Comparison of ENCODE assay signal across 12 cellular contexts in genomic region chr1:67332653-67333529, GRCh38. TPM values are rescaled to one million over a fixed set of nuclear protein-coding genes. Genes with fewer than 3 reads are reported as not detected.
DNase-seq lines count a peak whose midpoint lies in the region; ATAC-seq and TF ChIP-seq lines count a peak whose summit lies in the region.
"Had no signal": no experiment of that assay in that cellular context is flagged by ENCODE, and none has a peak within 500 bp of the region (broad histone marks: within the 10 kb centered on the region; RNA-seq: fewer than 3 reads in every experiment).

No MANE protein-coding gene starts in this region.

- no peaks in the 10 kb centered on the region for H3F3A ChIP-seq in SK-N-SH (replicated peaks; ENCODE audit: insufficient read depth)

- no peaks in the 10 kb centered on the region for H4K20me1 ChIP-seq in SK-N-SH (ENCODE audit: insufficient read depth)

- no peak overlapping the region for H3K4me3 ChIP-seq in SK-N-SH (ENCODE audit: low read depth in 2 of 2, low read length in 1 of 2)
- H3K4me3 ChIP-seq: HAP-1, testis had no signal

- POLR2A ChIA-PET in SK-N-SH (lab: Yijun Ruan, JAX) = no interaction called here

- TF ChIP-seq EP300 in SK-N-SH (IDR thresholded peaks at IDR 0.05; ENCODE audit: borderline replicate concordance in 1 of 2, low read depth in 1 of 2, low read length in 1 of 2) = no peak

- H3K4me1 Mint-ChIP-seq in activated naive CD4-positive, alpha-beta T cell treated with anti-CD3 and anti-CD28 coated beads for 36 hours (ENCODE audit: low read depth) = peaks cover 79% of the 10 kb centered on the region
- peaks cover 30 to 47% of the 10 kb centered on the region in 2 donors for H3K4me1 Mint-ChIP-seq in stimulated activated naive B cell treated with anti-CD40 and anti-IgM and Interleukin-4, amounts not matched to agents 10 μg/mL and 1 μg/mL and 100 μg/mL, for 72 hours

- peak; percentile 88 for ATAC-seq in HG02610 (IDR thresholded peaks at IDR 0.05; ENCODE audit: unreplicated experiment)
- peak; percentile 84 for ATAC-seq in HG03571 (IDR thresholded peaks at IDR 0.05; ENCODE audit: unreplicated experiment)
- peak; percentile 93 for ATAC-seq in stimulated activated naive B cell treated with anti-CD40 and anti-IgM and Interleukin-4, amounts not matched to agents 10 μg/mL and 1 μg/mL and 100 μg/mL, for 72 hours (replicated peaks)

- peak; percentile 67 for DNase-seq in activated naive CD4-positive, alpha-beta T cell treated with anti-CD3 and anti-CD28 coated beads for 36 hours
- DNase-seq in activated naive CD4-positive, alpha-beta T cell (lab: John Stamatoyannopoulos, UW) = no peak
- peak; percentile 27 for DNase-seq in stimulated activated naive B cell treated with anti-CD40 and anti-IgM and Interleukin-4, amounts not matched to agents 10 μg/mL and 1 μg/mL and 100 μg/mL, for 72 hours
- DNase-seq in SK-N-SH (no peak), occipital lobe (lab: John Stamatoyannopoulos, UW) (no peak), NCI-H2107 (lab: John Stamatoyannopoulos, UW) (no peak)
- DNase-seq: NCI-H226, testis had no signal

- WGBS in SK-N-SH (ENCODE audit: low lambda C conversion rate) = 77% methylated on average over 4 of the region's 4 CpGs

- TF ChIP-seq RAD21 in SK-N-SH (IDR thresholded peaks at IDR 0.05; ENCODE audit: low read length) = no peak

- H3K9me2 ChIP-seq in SK-N-SH = no peaks in the 10 kb centered on the region

- H3K27ac ChIP-seq in SK-N-SH (ENCODE audit: low read depth in 2 of 2, low read length in 1 of 2) = no peak overlapping the region
- H3K27ac ChIP-seq: testis had no signal

- H3K36me3 ChIP-seq in SK-N-SH (replicated peaks in 1 of 2; ENCODE audit: control insufficient read depth in 1 of 2, insufficient read depth in 2 of 2, low read length in 1 of 2) = no peaks in the 10 kb centered on the region
- H3K36me3 ChIP-seq: HAP-1 had no signal

- no peak overlapping the region for H2AFZ ChIP-seq in SK-N-SH (ENCODE audit: low read depth)

- no peak overlapping the region for H3K4me3 Mint-ChIP-seq in activated naive CD4-positive, alpha-beta T cell treated with anti-CD3 and anti-CD28 coated beads for 36 hours
- H3K4me3 Mint-ChIP-seq in stimulated activated naive B cell treated with anti-CD40 and anti-IgM and Interleukin-4, amounts not matched to agents 10 μg/mL and 1 μg/mL and 100 μg/mL, for 72 hours = no peak overlapping the region
- H3K4me3 Mint-ChIP-seq: dendritic cell treated with granulocyte-macrophage colony-stimulating factor and Interleukin-4, amounts not matched to agents 40 ng/mL and 50 ng/mL, for 4 days had no signal

- TF ChIP-seq CTCF in SK-N-SH (IDR thresholded peaks at IDR 0.05) = no peak

- H3K27ac Mint-ChIP-seq in activated naive CD4-positive, alpha-beta T cell treated with anti-CD3 and anti-CD28 coated beads for 36 hours = peak overlapping the region; percentile 97
- H3K27ac Mint-ChIP-seq in stimulated activated naive B cell treated with anti-CD40 and anti-IgM and Interleukin-4, amounts not matched to agents 10 μg/mL and 1 μg/mL and 100 μg/mL, for 72 hours = peak overlapping the region; percentile 2
- H3K27ac Mint-ChIP-seq: dendritic cell treated with granulocyte-macrophage colony-stimulating factor and Interleukin-4, amounts not matched to agents 40 ng/mL and 50 ng/mL, for 4 days had no signal

- no peaks in the 10 kb centered on the region for H3K27me3 Mint-ChIP-seq in activated naive CD4-positive, alpha-beta T cell treated with anti-CD3 and anti-CD28 coated beads for 36 hours (ENCODE audit: low read depth)
- no peaks in the 10 kb centered on the region for H3K27me3 Mint-ChIP-seq in stimulated activated naive B cell treated with anti-CD40 and anti-IgM and Interleukin-4, amounts not matched to agents 10 μg/mL and 1 μg/mL and 100 μg/mL, for 72 hours
- H3K27me3 Mint-ChIP-seq: dendritic cell treated with granulocyte-macrophage colony-stimulating factor and Interleukin-4, amounts not matched to agents 40 ng/mL and 50 ng/mL, for 4 days had no signal

- no peaks in the 10 kb centered on the region for H3K4me1 ChIP-seq in SK-N-SH (ENCODE audit: control insufficient read depth in 1 of 2, insufficient read depth in 2 of 2, low read depth in 1 of 2, low read length in 1 of 2)
- H3K4me1 ChIP-seq: testis had no signal

- H3K36me3 Mint-ChIP-seq in activated naive CD4-positive, alpha-beta T cell treated with anti-CD3 and anti-CD28 coated beads for 36 hours (ENCODE audit: low read depth) = peaks cover 76% of the 10 kb centered on the region
- H3K36me3 Mint-ChIP-seq in stimulated activated naive B cell treated with anti-CD40 and anti-IgM and Interleukin-4, amounts not matched to agents 10 μg/mL and 1 μg/mL and 100 μg/mL, for 72 hours = peaks cover 16 to 22% of the 10 kb centered on the region in 2 donors

- no peaks in the 10 kb centered on the region for H3K9me3 ChIP-seq in SK-N-SH
- H3K9me3 ChIP-seq: HAP-1, testis had no signal

- H3K4me2 ChIP-seq in SK-N-SH = no peak overlapping the region

- no peaks in the 10 kb centered on the region for H3K9me3 Mint-ChIP-seq in activated naive CD4-positive, alpha-beta T cell treated with anti-CD3 and anti-CD28 coated beads for 36 hours
- H3K9me3 Mint-ChIP-seq in stimulated activated naive B cell treated with anti-CD40 and anti-IgM and Interleukin-4, amounts not matched to agents 10 μg/mL and 1 μg/mL and 100 μg/mL, for 72 hours = peaks cover 0 to 3% of the 10 kb centered on the region in 2 donors
- H3K9me3 Mint-ChIP-seq: dendritic cell treated with granulocyte-macrophage colony-stimulating factor and Interleukin-4, amounts not matched to agents 40 ng/mL and 50 ng/mL, for 4 days had no signal

- H3K27me3 ChIP-seq in SK-N-SH (ENCODE audit: insufficient read depth) = no peaks in the 10 kb centered on the region
- H3K27me3 ChIP-seq: testis had no signal

- CTCF ChIA-PET in activated naive CD4-positive, alpha-beta T cell treated with anti-CD3 and anti-CD28 coated beads for 36 hours (lab: Charles Lee) = interaction anchor here (0.6 to 4.5 kb wide), 21 partner anchors 10 to 183 kb away, joined by 3 to 20 read pairs (median 4); no protein-coding TSS in a partner anchor
- CTCF ChIA-PET in SK-N-SH (lab: Yijun Ruan, JAX) = interaction anchor here (0.7 to 2.3 kb wide), 5 partner anchors 14 to 337 kb away, joined by 3 to 10 read pairs (median 3); no protein-coding TSS in a partner anchor

- intact Hi-C loops in activated naive CD4-positive, alpha-beta T cell treated with anti-CD3 and anti-CD28 coated beads for 36 hours (cut with micrococcal nuclease) = loop anchor here (1.0 to 2.0 kb wide), 20 partner anchors 7 to 1051 kb away; partner anchors contain the start of genes IL23R and SERBP1

- H3K9ac ChIP-seq in SK-N-SH = no peak overlapping the region

- H3K79me2 ChIP-seq in SK-N-SH (ENCODE audit: insufficient read depth) = no peaks in the 10 kb centered on the region

TF ChIP-seq in SK-N-SH, 30 proteins besides CTCF, POLR2A, EP300 and RAD21 (continues in another document):
- TF ChIP-seq FOSL2 (IDR thresholded peaks at IDR 0.05; ENCODE audit: borderline replicate concordance, low read depth) = no peak
- no peak for TF ChIP-seq YY1 (IDR thresholded peaks at IDR 0.05; ENCODE audit: low read depth)
- TF ChIP-seq RXRA (IDR thresholded peaks at IDR 0.05; ENCODE audit: borderline replicate concordance, low read depth) = no peak
- TF ChIP-seq REST (IDR thresholded peaks at IDR 0.05; ENCODE audit: low read depth, low read length) = no peak
- TF ChIP-seq EZH2phosphoT487 (IDR thresholded peaks at IDR 0.05; ENCODE audit: borderline replicate concordance, low read depth) = no peak
- no peak for TF ChIP-seq SIN3A (IDR thresholded peaks at IDR 0.05; ENCODE audit: borderline replicate concordance, low read depth, low read length)
- no peak for TF ChIP-seq RCOR1 (IDR thresholded peaks at IDR 0.05; ENCODE audit: low read length)
- no peak for TF ChIP-seq IRF3 (IDR thresholded peaks at IDR 0.05; ENCODE audit: low read depth, low read length)

RNA-seq across cellular contexts. Expression of gene IL12RB2, which starts 25.2 kb away (rescaled TPM):
- total RNA-seq in activated naive CD4-positive, alpha-beta T cell treated with anti-CD3 and anti-CD28 coated beads for 36 hours = 10 to 100 TPM; 76.5 to 82.9 TPM
- polyA plus RNA-seq in SK-N-SH (2012; rRNA removed) = not detected in 2 replicates
- polyA plus RNA-seq in SK-N-SH (2012; cell fraction: cytosol; rRNA removed) = under 0.01 and 0.03 TPM in 2 replicates
- not detected in 2 replicates for polyA plus RNA-seq in SK-N-SH (2012; cell fraction: nucleus; rRNA removed)
- 12.2 TPM for total RNA-seq in occipital lobe

Comparison
In these comparisons a context has a peak if more than half of its experiments do, and no peak if none do; other contexts are left out.
1. DNase-seq: peak in activated naive CD4-positive, alpha-beta T cell treated with anti-CD3 and anti-CD28 coated beads for 36 hours (single experiment) and stimulated activated naive B cell treated with anti-CD40 and anti-IgM and Interleukin-4, amounts not matched to agents 10 μg/mL and 1 μg/mL and 100 μg/mL, for 72 hours (single experiment); none in activated naive CD4-positive, alpha-beta T cell (0 of 4), SK-N-SH (single experiment), occipital lobe (single experiment) and NCI-H2107 (single experiment).
2. Peak in every context shown above with its lines, with median percentiles within 50 percentile points of each other: ATAC-seq.